In the genomic region with DNA sequence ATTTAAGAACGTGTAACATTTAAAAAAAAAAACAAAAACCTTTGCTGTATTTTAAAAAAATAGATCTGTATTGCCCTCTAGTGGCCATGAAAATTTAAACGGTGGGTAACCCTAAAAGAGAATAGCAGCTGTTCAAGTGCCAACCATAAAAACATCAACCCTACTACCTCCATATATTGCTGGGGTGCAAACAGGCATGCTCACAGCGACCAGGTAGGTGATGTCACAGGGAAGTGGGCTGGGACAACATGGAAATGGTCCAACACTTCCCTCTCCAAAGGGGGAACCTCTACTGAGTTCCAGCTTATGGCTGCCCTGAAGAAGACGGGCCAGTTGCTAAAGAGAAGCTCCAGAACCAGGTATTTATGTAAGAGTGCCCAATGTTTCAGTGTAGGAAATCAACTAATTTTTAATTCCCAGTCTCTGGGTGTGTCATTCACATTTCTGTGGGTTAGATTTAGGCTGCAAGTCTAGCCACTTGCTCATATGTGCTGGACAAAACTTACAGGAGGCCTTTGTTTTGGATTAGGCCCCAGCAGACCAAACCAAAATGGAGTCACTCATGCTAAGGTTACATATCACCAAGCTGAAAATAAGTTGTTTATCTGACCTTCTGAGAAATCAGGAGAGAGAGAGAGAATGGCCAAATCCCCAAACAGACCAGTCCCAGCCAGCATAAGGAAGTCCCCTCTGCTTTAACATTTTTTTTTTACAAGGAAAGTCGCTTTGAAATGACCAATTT, we compare ENCODE assay signal across 8 cellular contexts. TPM values are rescaled to one million over a fixed set of nuclear protein-coding genes. Genes with fewer than 3 reads are reported as not detected.
DNase-seq lines count a peak whose midpoint lies in the region; ATAC-seq, FAIRE-seq and TF ChIP-seq lines count a peak whose summit lies in the region.

No MANE protein-coding gene starts in this region.

- no peaks in the 10 kb centered on the region for H3K9me3 Mint-ChIP-seq in HFFc6

- ATAC-seq in GM21723 (IDR thresholded peaks at IDR 0.05; ENCODE audit: unreplicated experiment) = no peak

- no peaks in the 10 kb centered on the region for H3K4me1 ChIP-seq in small intestine (ENCODE audit: control insufficient read depth in 2 of 2, insufficient read depth in 1 of 2, low read depth in 1 of 2, low read length in 1 of 2)

- no peaks in the 10 kb centered on the region for H3K36me3 Mint-ChIP-seq in HFFc6 (ENCODE audit: low read depth)

- no peak for DNase-seq in D721Med (ENCODE audit: insufficient read length, low spot score)
- DNase-seq in HFFc6 = peak; percentile 7
- DNase-seq in RCC 7860 (ENCODE audit: low spot score) = no peak
- peak; percentile 63 for DNase-seq in fibroblast of the aortic adventitia (ENCODE audit: low read depth)
- DNase-seq in small intestine = peak; percentile 27
- DNase-seq in activated CD8-positive, alpha-beta memory T cell treated with anti-CD3 and anti-CD28 coated beads for 24 hours = no peak
- no peak for DNase-seq in stimulated activated CD4-positive, alpha-beta T cell treated with anti-CD3 and anti-CD28 coated beads, Interleukin-4, amount 100 ng/mL, for 4 hours

- H3K27ac Mint-ChIP-seq in HFFc6 = no peak overlapping the region

- FAIRE-seq in D721Med (lab: Jason Lieb, UNC) (no peak), RCC 7860 (lab: Jason Lieb, UNC) (peak; percentile 67), small intestine (lab: Jason Lieb, UNC) (no peak)

- no peak overlapping the region for H3K27ac ChIP-seq in small intestine (ENCODE audit: low read depth in 1 of 2, low read length in 1 of 2)

- H3K4me3 ChIP-seq in fibroblast of the aortic adventitia (ENCODE audit: low read depth, low read length) (no peak overlapping the region), small intestine (ENCODE audit: low read depth in 1 of 2, low read length in 2 of 2) (no peak overlapping the region)

- no peaks in the 10 kb centered on the region for H3K4me1 Mint-ChIP-seq in HFFc6 (ENCODE audit: low read depth)

- no peaks in the 10 kb centered on the region for H3K9me3 ChIP-seq in small intestine (ENCODE audit: control insufficient read depth, low read depth)

- TF ChIP-seq CTCF in D721Med (IDR thresholded peaks at IDR 0.05; ENCODE audit: insufficient read depth, missing control alignments) (peak; percentile 50), HFFc6 (IDR thresholded peaks at IDR 0.05) (peak; percentile 84), fibroblast of the aortic adventitia (IDR thresholded peaks at IDR 0.05; ENCODE audit: insufficient read depth, low read length) (peak; percentile 41)

- no peak overlapping the region for H3K4me3 Mint-ChIP-seq in HFFc6

- 31 to 32% (median 31%) methylated on average over 5 of the region's 5 CpGs for WGBS in small intestine, 3 donors

- peaks cover 0 to 7% of the 10 kb centered on the region in 2 donors for H3K27me3 ChIP-seq in small intestine (ENCODE audit: control insufficient read depth in 2 of 2, insufficient read depth in 2 of 2, low read length in 2 of 2)

- no peaks in the 10 kb centered on the region for H3K36me3 ChIP-seq in small intestine (ENCODE audit: control insufficient read depth in 2 of 2, insufficient read depth in 2 of 2, low read length in 2 of 2)

- peaks cover 5% of the 10 kb centered on the region for H3K27me3 Mint-ChIP-seq in HFFc6 (ENCODE audit: insufficient read depth)

RNA-seq across cellular contexts. Expression of gene SKA1, which starts 54.5 kb away (rescaled TPM):
- total RNA-seq in HFFc6 (2021; fragmentation: NEBNext Ultra II Directional; extraction: Animal tissue kit (Norgen Biotek cat#: 25700)) = 10 to 100 TPM in 5 of 6 experiments, 1 to 10 TPM in 1; 8.2 to 18.0 (median 15.7) TPM
- total RNA-seq in fibroblast of the aortic adventitia (ENCODE audit: low replicate concordance) = 3.0 and 29.5 TPM in 2 replicates
- polyA plus RNA-seq in small intestine = 1 to 10 TPM in 1 of 3 donors, under 1 TPM in 1, not detected in 1; 0.67 to 7.9 TPM

Comparison
In these comparisons a context has a peak if more than half of its experiments do, and no peak if none do; other contexts are left out.
1. DNase-seq: peak in HFFc6 (single experiment), fibroblast of the aortic adventitia (single experiment) and small intestine (single experiment); none in D721Med (single experiment), RCC 7860 (single experiment), activated CD8-positive, alpha-beta memory T cell treated with anti-CD3 and anti-CD28 coated beads for 24 hours (single experiment) and stimulated activated CD4-positive, alpha-beta T cell treated with anti-CD3 and anti-CD28 coated beads, Interleukin-4, amount 100 ng/mL, for 4 hours (0 of 2).
2. Peak in every context shown above with its lines, with median percentiles within 50 percentile points of each other: CTCF ChIP-seq.